In genomic region chr10:10758306-10758705, GRCh38 we compare ENCODE assay signal across 18 cellular contexts.
DNase-seq lines count a peak whose midpoint lies in the region; ATAC-seq and TF ChIP-seq lines count a peak whose summit lies in the region.
"Had no signal": no experiment of that assay in that cellular context is flagged by ENCODE, and none has a peak within 500 bp of the region (broad histone marks: within the 10 kb centered on the region; RNA-seq: fewer than 3 reads in every experiment).

No MANE protein-coding gene starts in this region.

- TF ChIP-seq POLR2A in ovary (IDR thresholded peaks at IDR 0.05) = no peak

- H3K27ac Mint-ChIP-seq in natural killer cell = no peak overlapping the region
- H3K27ac Mint-ChIP-seq: CD4-positive, alpha-beta T cell had no signal

- intact Hi-C loops in heart right ventricle (cut with DNase I) = no loop called here
- intact Hi-C loops in natural killer cell (cut with micrococcal nuclease) = no loop called here
- intact Hi-C loops in ovary (cut with DNase I) = no loop called here

- no peaks in the 10 kb centered on the region for H3K4me1 Mint-ChIP-seq in natural killer cell

- H3K36me3 ChIP-seq in heart right ventricle = no peaks in the 10 kb centered on the region
- no peaks in the 10 kb centered on the region for H3K36me3 ChIP-seq in right atrium auricular region
- no peaks in the 10 kb centered on the region for H3K36me3 ChIP-seq in ovary

- H3K4me1 ChIP-seq in heart right ventricle = peaks cover 0 to 3% (median 0%) of the 10 kb centered on the region in 9 donors
- no peaks in the 10 kb centered on the region for H3K4me1 ChIP-seq in right atrium auricular region
- H3K4me1 ChIP-seq in ovary (ENCODE audit: insufficient read depth) = no peaks in the 10 kb centered on the region
- H3K4me1 ChIP-seq: A549, Caco-2 had no signal

- DNase-seq in heart right ventricle = peak in 1 of 2 donors; percentile 33
- DNase-seq in right atrium auricular region (ENCODE audit: low spot score) = no peak
- peak; percentile 44 to 72 for DNase-seq in NCI-H446 (lab: John Stamatoyannopoulos, UW)
- DNase-seq in fibroblast of mammary gland (ENCODE audit: low read depth) = peak; percentile 22
- DNase-seq in NCI-H524 (lab: John Stamatoyannopoulos, UW) = no peak
- DNase-seq in natural killer cell = no peak
- no peak for DNase-seq in ovary
- DNase-seq: Caco-2; CD4-positive, alpha-beta T cell; DMS53; GOT3; MV-4-11; NCI-H1694 treated with DMSO at 0.1 percent for 48 hours; NCI-H774; OCI-M1; SHP77 treated with DMSO at 0.1 percent for 48 hours had no signal

- H3K27me3 Mint-ChIP-seq in natural killer cell (ENCODE audit: low read depth in 2 of 2) = peaks cover 8% of the 10 kb centered on the region in 2 donors
- H3K27me3 Mint-ChIP-seq: CD4-positive, alpha-beta T cell had no signal

- TF ChIP-seq CTCF in heart right ventricle (IDR thresholded peaks at IDR 0.05) (no peak), right atrium auricular region (IDR thresholded peaks at IDR 0.05) (no peak), fibroblast of mammary gland (conservative IDR thresholded peaks at IDR 0.05; ENCODE audit: control insufficient read depth, insufficient read depth, low read depth, low read length) (no peak), natural killer cell (IDR thresholded peaks at IDR 0.05) (no peak), ovary (IDR thresholded peaks at IDR 0.05) (no peak)

- H3K27ac ChIP-seq in heart right ventricle (no peak overlapping the region), right atrium auricular region (no peak overlapping the region), ovary (no peak overlapping the region)
- H3K27ac ChIP-seq: A549 had no signal

- H3K9me3 ChIP-seq in heart right ventricle = no peaks in the 10 kb centered on the region
- H3K9me3 ChIP-seq in right atrium auricular region = no peaks in the 10 kb centered on the region
- H3K9me3 ChIP-seq in ovary = no peaks in the 10 kb centered on the region
- H3K9me3 ChIP-seq: A549, Caco-2 had no signal

- ATAC-seq in heart right ventricle (peak in 5 of 8 donors; percentile 38 to 68 (median 53)), natural killer cell (no peak)
- ATAC-seq: A549, SK-N-SH treated with all-trans-retinoic acid at 6 μM for 48 hours had no signal

- H3K36me3 Mint-ChIP-seq in natural killer cell = no peaks in the 10 kb centered on the region

- no peak for TF ChIP-seq EP300 in ovary (IDR thresholded peaks at IDR 0.05)

- WGBS in heart right ventricle, 2 donors = 57 to 67% methylated on average over 4 of the region's 4 CpGs
- WGBS in ovary, 3 donors = 76 to 83% (median 79%) methylated on average over 4 of the region's 4 CpGs

- H3K4me3 ChIP-seq in heart right ventricle (no peak overlapping the region), right atrium auricular region (no peak overlapping the region), fibroblast of mammary gland (ENCODE audit: control insufficient read depth, low read depth, low read length) (no peak overlapping the region), ovary (no peak overlapping the region)
- H3K4me3 ChIP-seq: A549 had no signal

- no peaks in the 10 kb centered on the region for H3K9me3 Mint-ChIP-seq in natural killer cell
- H3K9me3 Mint-ChIP-seq: CD4-positive, alpha-beta T cell had no signal

- H3K27me3 ChIP-seq in heart right ventricle = no peaks in the 10 kb centered on the region
- no peaks in the 10 kb centered on the region for H3K27me3 ChIP-seq in right atrium auricular region
- no peaks in the 10 kb centered on the region for H3K27me3 ChIP-seq in ovary

- no peak overlapping the region for H3K4me3 Mint-ChIP-seq in natural killer cell
- H3K4me3 Mint-ChIP-seq: CD4-positive, alpha-beta T cell had no signal

Comparison
In these comparisons a context has a peak if more than half of its experiments do, and no peak if none do; other contexts are left out.
1. ATAC-seq: peak in heart right ventricle (5 of 8); none in natural killer cell (0 of 3).
2. DNase-seq: peak in NCI-H446 (2 of 2) and fibroblast of mammary gland (single experiment); none in right atrium auricular region (single experiment), NCI-H524 (0 of 2), natural killer cell (single experiment) and ovary (0 of 5).